In genomic region chr7:74783595-74783994, GRCh38 we compare ENCODE assay signal across 12 cellular contexts. TPM values are rescaled to one million over a fixed set of nuclear protein-coding genes. Genes with fewer than 3 reads are reported as not detected.
DNase-seq lines count a peak whose midpoint lies in the region; ATAC-seq and TF ChIP-seq lines count a peak whose summit lies in the region.
"Not testable (repeated sequence)": the region's sequence is repeated elsewhere in the genome, so short reads cannot be mapped to it uniquely, and the experiment has no call there.
"Had no signal": no experiment of that assay in that cellular context is flagged by ENCODE, and none has a peak within 500 bp of the region (broad histone marks: within the 10 kb centered on the region; RNA-seq: fewer than 3 reads in every experiment).

No MANE protein-coding gene starts in this region.

- intact Hi-C loops in right cardiac atrium (cut with DNase I); posterior vena cava (cut with DNase I); aorta (cut with DNase I): not testable (repeated sequence)

- H3K9ac ChIP-seq in Karpas-422 (ENCODE audit: low read length), result not testable (repeated sequence)

- H3K9me3 ChIP-seq in Karpas-422 (ENCODE audit: low read length); right cardiac atrium (ENCODE audit: control insufficient read depth, low read length); aorta (ENCODE audit: control insufficient read depth, low read length): not testable (repeated sequence)

- H4K20me1 ChIP-seq in Karpas-422 (ENCODE audit: insufficient read depth, low read depth, low read length), result not testable (repeated sequence)

- H3K4me3 ChIP-seq in Karpas-422 (ENCODE audit: low read length); coronary artery; right cardiac atrium (ENCODE audit: low read length); aorta (ENCODE audit: low read length in 2 of 2): not testable (repeated sequence)

- H3K27me3 ChIP-seq in Karpas-422 (ENCODE audit: low read length); right cardiac atrium (ENCODE audit: control insufficient read depth, insufficient read depth); aorta (ENCODE audit: control insufficient read depth in 1 of 2, insufficient read depth in 2 of 2, low read length in 1 of 2): not testable (repeated sequence)

- H2AFZ ChIP-seq in Karpas-422 (ENCODE audit: low read length), result not testable (repeated sequence)

- not testable (repeated sequence) for H3K4me2 ChIP-seq in Karpas-422 (ENCODE audit: low read depth, low read length, poor library complexity, severe bottlenecking)

- H3K9me2 ChIP-seq in Karpas-422 (replicated peaks; ENCODE audit: insufficient read depth, low read length), result not testable (repeated sequence)

- not testable (repeated sequence) for ATAC-seq in right cardiac atrium; aorta (ENCODE audit: low FRiP score)

- H3K36me3 ChIP-seq in Karpas-422 (ENCODE audit: insufficient read depth, low read length); aorta (ENCODE audit: control insufficient read depth in 1 of 2, insufficient read depth in 2 of 2, low read length in 1 of 2): not testable (repeated sequence)

- H3K79me2 ChIP-seq in Karpas-422 (ENCODE audit: low read length), result not testable (repeated sequence)

- TF ChIP-seq CTCF in coronary artery (IDR thresholded peaks at IDR 0.05), result not testable (repeated sequence)

- WGBS in right cardiac atrium, result 84% methylated on average over 4 of the region's 5 CpGs
- WGBS in aorta, 2 donors, result 72 to 85% methylated on average over 2 to 5 of the region's 5 CpGs

- H3K27ac ChIP-seq in Karpas-422 (ENCODE audit: low read length); coronary artery; right cardiac atrium (ENCODE audit: low read length); aorta (ENCODE audit: low read depth in 1 of 2, low read length in 2 of 2): not testable (repeated sequence)

- H3K4me1 ChIP-seq in Karpas-422 (ENCODE audit: low read length); right cardiac atrium (ENCODE audit: control insufficient read depth, insufficient read depth, low read length); aorta (ENCODE audit: control insufficient read depth in 1 of 2, insufficient read depth in 2 of 2, low read length in 2 of 2): not testable (repeated sequence)

- DNase-seq in Karpas-422, result peak; percentile 14
- peak; percentile 49 for DNase-seq in coronary artery (ENCODE audit: low spot score)
- peak in 2 of 3 donors; percentile 4 to 30 for DNase-seq in right cardiac atrium
- peak; percentile 0 for DNase-seq in kidney tubule cell (ENCODE audit: low spot score)
- peak; percentile 24 for DNase-seq in posterior vena cava (ENCODE audit: low spot score)
- peak; percentile 10 to 47 for DNase-seq in aorta

RNA-seq across cellular contexts. Expression of gene NCF1, which starts 9.8 kb away (rescaled TPM):
- total RNA-seq in Karpas-422 (2014; rRNA removed; shearing (Covaris generic); ENCODE audit: low replicate concordance), result 218 and 368 TPM in 2 replicates
- total RNA-seq in right cardiac atrium (1 to 10 TPM in 3 of 4 donors, under 1 TPM in 1; 0.79 to 3.0 (median 2.2) TPM), posterior vena cava (1 to 10 TPM; 1.8 to 9.3 TPM), aorta (10 to 100 TPM in 1 of 2 donors, 1 to 10 TPM in 1; 7.0 to 16.4 TPM)
- polyA plus RNA-seq in right cardiac atrium (1.1 TPM), aorta (1 to 10 TPM in 1 of 2 donors, under 1 TPM in 1; 0.87 to 4.4 TPM)
- total RNA-seq: A172, A673, Calu3, Daoy, G401 had no signal
- polyA plus RNA-seq: BJ had no signal

Comparison
In these comparisons a context has a peak if more than half of its experiments do, and no peak if none do; other contexts are left out.
1. RNA of gene NCF1, which starts 9.8 kb away (total RNA-seq): 218 to 368 TPM in Karpas-422; 7.0 to 16.4 TPM in aorta, 1.8 to 9.3 TPM in posterior vena cava and 0.79 to 3.0 TPM in right cardiac atrium; every median in the first group is over 10 times any median in the second.
2. Peak in every context shown above with its lines, with median percentiles within 50 percentile points of each other: DNase-seq.